In the genomic region with DNA sequence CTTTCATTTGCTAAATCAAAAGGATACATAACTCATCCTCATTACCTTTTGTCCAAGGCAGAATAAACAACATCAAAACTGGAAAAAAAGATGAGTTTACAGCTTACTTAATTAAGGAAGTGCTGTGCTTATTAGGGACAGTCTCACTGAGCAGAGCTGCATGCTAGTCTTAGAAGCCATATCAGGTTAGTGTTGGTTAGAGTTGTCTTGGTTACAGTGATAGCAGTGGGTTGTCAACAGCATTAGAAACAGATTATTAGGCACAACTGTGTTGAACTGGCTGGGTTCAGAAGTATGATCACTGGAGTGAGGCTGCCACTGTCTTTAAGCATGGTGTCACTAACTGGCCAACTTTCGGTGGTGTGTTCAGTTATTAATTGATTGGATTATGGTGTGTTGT, we compare ENCODE assay signal across 16 cellular contexts.
"Had no signal": no experiment of that assay in that cellular context is flagged by ENCODE, and none has a peak within 500 bp of the region (broad histone marks: within the 10 kb centered on the region; RNA-seq: fewer than 3 reads in every experiment).

No MANE protein-coding gene starts in this region.

- H3K27me3 ChIP-seq: transverse colon had no signal

- H3K27ac ChIP-seq: transverse colon had no signal

- H3K36me3 ChIP-seq: transverse colon had no signal

- H3K9me3 ChIP-seq: transverse colon had no signal

- DNase-seq: activated CD4-positive, alpha-beta T cell treated with anti-CD3 and anti-CD28 coated beads, Interleukin-2, amount 10 ng/mL, durations not matched to agents 7 days and 5 days; activated CD4-positive, CD25-positive, alpha-beta regulatory T cell; activated CD8-positive, alpha-beta memory T cell treated with anti-CD3 and anti-CD28 coated beads for 24 hours; activated naive CD8-positive, alpha-beta T cell treated with anti-CD3 and anti-CD28 coated beads for 36 hours; amygdala; endodermal cell; foreskin fibroblast; hypothalamus; kidney glomerular epithelial cell; nephron progenitor cell; occipital lobe; right cardiac atrium; small intestine; stimulated activated CD4-positive, alpha-beta T cell treated with anti-CD3 and anti-CD28 coated beads, Interleukin-4, amount 100 ng/mL, for 4 hours; stimulated activated naive CD8-positive, alpha-beta T cell treated with anti-CD3 and anti-CD28 coated beads, Interleukin-15, Interleukin-2, amounts not matched to agents 100 U/mL and 50 U/mL, for 24 hours; transverse colon had no signal

- H3K4me3 ChIP-seq: transverse colon had no signal

- H3K4me1 ChIP-seq: transverse colon had no signal

- ATAC-seq: stimulated activated naive CD8-positive, alpha-beta T cell treated with anti-CD3 and anti-CD28 coated beads, Interleukin-15, Interleukin-2, amounts not matched to agents 100 U/mL and 50 U/mL, for 24 hours had no signal
